1 cellular context compared by ENCODE assay signal in the genomic region with DNA sequence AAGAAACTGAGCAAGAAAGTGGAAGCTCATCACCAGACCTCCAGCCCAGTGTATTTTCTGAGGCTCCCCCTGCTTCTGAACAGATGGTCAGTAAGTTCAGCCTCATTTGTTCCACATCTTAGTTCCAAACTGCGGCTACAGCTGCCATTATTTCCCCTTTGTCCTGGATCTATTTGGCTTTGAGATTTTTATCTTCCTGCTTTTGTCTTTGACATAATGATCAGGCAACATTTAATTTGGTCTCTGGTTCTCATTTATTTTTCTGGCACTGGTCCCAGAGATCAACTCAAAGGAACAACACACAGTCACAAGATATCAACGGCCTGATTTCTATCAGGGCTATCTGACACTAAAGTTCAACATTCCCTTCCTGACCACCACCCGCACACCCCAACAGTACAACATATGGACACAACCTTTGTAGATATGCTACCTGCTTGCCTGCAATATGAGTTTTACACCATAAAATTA.
A peak's percentile ranks its signal among the peaks of the same experiment; 100 is the strongest.
TF ChIP-seq lines count a peak whose summit lies in the region.

No MANE protein-coding gene starts in this region.

TF ChIP-seq in K562, 482 proteins besides CTCF, POLR2A, EP300 and RAD21 (continued from another document):
- TF ChIP-seq, protein P1, sequence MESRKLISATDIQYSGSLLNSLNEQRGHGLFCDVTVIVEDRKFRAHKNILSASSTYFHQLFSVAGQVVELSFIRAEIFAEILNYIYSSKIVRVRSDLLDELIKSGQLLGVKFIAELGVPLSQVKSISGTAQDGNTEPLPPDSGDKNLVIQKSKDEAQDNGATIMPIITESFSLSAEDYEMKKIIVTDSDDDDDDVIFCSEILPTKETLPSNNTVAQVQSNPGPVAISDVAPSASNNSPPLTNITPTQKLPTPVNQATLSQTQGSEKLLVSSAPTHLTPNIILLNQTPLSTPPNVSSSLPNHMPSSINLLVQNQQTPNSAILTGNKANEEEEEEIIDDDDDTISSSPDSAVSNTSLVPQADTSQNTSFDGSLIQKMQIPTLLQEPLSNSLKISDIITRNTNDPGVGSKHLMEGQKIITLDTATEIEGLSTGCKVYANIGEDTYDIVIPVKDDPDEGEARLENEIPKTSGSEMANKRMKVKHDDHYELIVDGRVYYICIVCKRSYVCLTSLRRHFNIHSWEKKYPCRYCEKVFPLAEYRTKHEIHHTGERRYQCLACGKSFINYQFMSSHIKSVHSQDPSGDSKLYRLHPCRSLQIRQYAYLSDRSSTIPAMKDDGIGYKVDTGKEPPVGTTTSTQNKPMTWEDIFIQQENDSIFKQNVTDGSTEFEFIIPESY (CRISPR knock-in tag; IDR thresholded peaks at IDR 0.05): no peak
- TF ChIP-seq NCOR1 (IDR thresholded peaks at IDR 0.05) (peak; percentile 67), SUPT5H (IDR thresholded peaks at IDR 0.05) (no peak), NCOA1 (IDR thresholded peaks at IDR 0.05; ENCODE audit: low read depth) (0 out of 2 replicates have a peak, but pooled peaks have one; percentile 47), SMARCE1 (IDR thresholded peaks at IDR 0.05) (peak; percentile 80; the same call in 1 of the 2 replicates), SAP30 (IDR thresholded peaks at IDR 0.05; ENCODE audit: borderline replicate concordance, insufficient read depth, low read depth, low read length, poor library complexity, severe bottlenecking) (no peak), TRIM24 (IDR thresholded peaks at IDR 0.05) (peak; percentile 38 to 70; a peak in 3 of 4 replicates), ZC3H4 (CRISPR knock-in tag; IDR thresholded peaks at IDR 0.05; ENCODE audit: borderline replicate concordance) (no peak), NR2F6 (CRISPR knock-in tag; IDR thresholded peaks at IDR 0.05) (no peak), KLF16 (IDR thresholded peaks at IDR 0.05) (peak; percentile 71; the same call in 1 of the 2 replicates), MCM2 (IDR thresholded peaks at IDR 0.05; ENCODE audit: low read depth) (no peak), MAFK (IDR thresholded peaks at IDR 0.05; ENCODE audit: low read length) (no peak), SRF (CRISPR knock-in tag; IDR thresholded peaks at IDR 0.05) (no peak), CBX3 (IDR thresholded peaks at IDR 0.05; ENCODE audit: borderline replicate concordance in 1 of 2, low read length in 2 of 2) (no peak), RBBP5 (IDR thresholded peaks at IDR 0.05; ENCODE audit: borderline replicate concordance, insufficient read depth, low read length, poor library complexity, severe bottlenecking) (no peak), CBFA2T2 (conservative IDR thresholded peaks at IDR 0.05) (peak; percentile 52), STAG1 (CRISPR knock-in tag; IDR thresholded peaks at IDR 0.05; ENCODE audit: borderline replicate concordance) (no peak), PYGO2 (tag; IDR thresholded peaks at IDR 0.05) (no peak), NR2C2 (CRISPR knock-in tag; IDR thresholded peaks at IDR 0.05) (no peak), NR2C2 (tag; IDR thresholded peaks at IDR 0.05) (peak; percentile 49), TEAD1 (CRISPR knock-in tag; IDR thresholded peaks at IDR 0.05) (peak in 1 of 2 experiments; percentile 85; a peak in 2 of 4 replicates), ZNF780A (CRISPR knock-in tag; IDR thresholded peaks at IDR 0.05) (no peak), PRPF4 (IDR thresholded peaks at IDR 0.05; ENCODE audit: insufficient read depth, low read depth, low read length, poor library complexity, severe bottlenecking) (no peak), CREM (IDR thresholded peaks at IDR 0.05; ENCODE audit: low read depth) (peak; percentile 17; the same call in 1 of the 2 replicates), ADNP (tag; IDR thresholded peaks at IDR 0.05) (0 out of 2 replicates have a peak, but pooled peaks have one; percentile 52), HNRNPL (IDR thresholded peaks at IDR 0.05; ENCODE audit: low read depth, low read length) (no peak), YBX1 (IDR thresholded peaks at IDR 0.05) (no peak), HES1 (IDR thresholded peaks at IDR 0.05; ENCODE audit: low read depth) (peak; percentile 32; the same call in 1 of the 2 replicates), ARID2 (IDR thresholded peaks at IDR 0.05) (no peak), KAT8 (IDR thresholded peaks at IDR 0.05; ENCODE audit: low read depth) (no peak), MYC (IDR thresholded peaks at IDR 0.05; ENCODE audit: low read depth, low read length) (peak; percentile 11; the same call in 1 of the 2 replicates), MYC (CRISPR knock-in tag; IDR thresholded peaks at IDR 0.05; ENCODE audit: borderline replicate concordance, low read depth) (no peak), YY1 (IDR thresholded peaks at IDR 0.05; ENCODE audit: borderline replicate concordance in 1 of 3, control insufficient read depth in 1 of 3, extremely low read depth in 1 of 3, insufficient read depth in 3 of 3, insufficient read length in 1 of 3, insufficient replicate concordance in 2 of 3, low read depth in 1 of 3, low read length in 2 of 3) (no peak), BDP1 (IDR thresholded peaks at IDR 0.05; ENCODE audit: insufficient read depth, insufficient read length) (no peak), CBFA2T3 (IDR thresholded peaks at IDR 0.05) (peak; percentile 82), CTBP1 (IDR thresholded peaks at IDR 0.05; ENCODE audit: borderline replicate concordance) (peak; percentile 26; the same call in 1 of the 2 replicates), ZNF644 (tag; IDR thresholded peaks at IDR 0.05; ENCODE audit: low read depth) (no peak), JUND (IDR thresholded peaks at IDR 0.05; ENCODE audit: borderline replicate concordance, low read depth, low read length) (peak; percentile 38; the same call in 1 of the 2 replicates), JUND (tag; IDR thresholded peaks at IDR 0.05; ENCODE audit: borderline replicate concordance, low read depth, low read length) (no peak)
- TF ChIP-seq, protein P2, sequence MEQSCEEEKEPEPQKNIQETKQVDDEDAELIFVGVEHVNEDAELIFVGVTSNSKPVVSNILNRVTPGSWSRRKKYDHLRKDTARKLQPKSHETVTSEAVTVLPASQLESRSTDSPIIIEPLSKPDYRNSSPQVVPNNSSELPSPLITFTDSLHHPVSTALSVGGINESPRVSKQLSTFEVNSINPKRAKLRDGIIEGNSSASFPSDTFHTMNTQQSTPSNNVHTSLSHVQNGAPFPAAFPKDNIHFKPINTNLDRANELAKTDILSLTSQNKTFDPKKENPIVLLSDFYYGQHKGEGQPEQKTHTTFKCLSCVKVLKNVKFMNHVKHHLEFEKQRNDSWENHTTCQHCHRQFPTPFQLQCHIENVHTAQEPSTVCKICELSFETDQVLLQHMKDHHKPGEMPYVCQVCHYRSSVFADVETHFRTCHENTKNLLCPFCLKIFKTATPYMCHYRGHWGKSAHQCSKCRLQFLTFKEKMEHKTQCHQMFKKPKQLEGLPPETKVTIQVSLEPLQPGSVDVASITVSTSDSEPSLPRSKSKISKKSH (CRISPR knock-in tag; IDR thresholded peaks at IDR 0.05): no peak
- TF ChIP-seq, protein P3, sequence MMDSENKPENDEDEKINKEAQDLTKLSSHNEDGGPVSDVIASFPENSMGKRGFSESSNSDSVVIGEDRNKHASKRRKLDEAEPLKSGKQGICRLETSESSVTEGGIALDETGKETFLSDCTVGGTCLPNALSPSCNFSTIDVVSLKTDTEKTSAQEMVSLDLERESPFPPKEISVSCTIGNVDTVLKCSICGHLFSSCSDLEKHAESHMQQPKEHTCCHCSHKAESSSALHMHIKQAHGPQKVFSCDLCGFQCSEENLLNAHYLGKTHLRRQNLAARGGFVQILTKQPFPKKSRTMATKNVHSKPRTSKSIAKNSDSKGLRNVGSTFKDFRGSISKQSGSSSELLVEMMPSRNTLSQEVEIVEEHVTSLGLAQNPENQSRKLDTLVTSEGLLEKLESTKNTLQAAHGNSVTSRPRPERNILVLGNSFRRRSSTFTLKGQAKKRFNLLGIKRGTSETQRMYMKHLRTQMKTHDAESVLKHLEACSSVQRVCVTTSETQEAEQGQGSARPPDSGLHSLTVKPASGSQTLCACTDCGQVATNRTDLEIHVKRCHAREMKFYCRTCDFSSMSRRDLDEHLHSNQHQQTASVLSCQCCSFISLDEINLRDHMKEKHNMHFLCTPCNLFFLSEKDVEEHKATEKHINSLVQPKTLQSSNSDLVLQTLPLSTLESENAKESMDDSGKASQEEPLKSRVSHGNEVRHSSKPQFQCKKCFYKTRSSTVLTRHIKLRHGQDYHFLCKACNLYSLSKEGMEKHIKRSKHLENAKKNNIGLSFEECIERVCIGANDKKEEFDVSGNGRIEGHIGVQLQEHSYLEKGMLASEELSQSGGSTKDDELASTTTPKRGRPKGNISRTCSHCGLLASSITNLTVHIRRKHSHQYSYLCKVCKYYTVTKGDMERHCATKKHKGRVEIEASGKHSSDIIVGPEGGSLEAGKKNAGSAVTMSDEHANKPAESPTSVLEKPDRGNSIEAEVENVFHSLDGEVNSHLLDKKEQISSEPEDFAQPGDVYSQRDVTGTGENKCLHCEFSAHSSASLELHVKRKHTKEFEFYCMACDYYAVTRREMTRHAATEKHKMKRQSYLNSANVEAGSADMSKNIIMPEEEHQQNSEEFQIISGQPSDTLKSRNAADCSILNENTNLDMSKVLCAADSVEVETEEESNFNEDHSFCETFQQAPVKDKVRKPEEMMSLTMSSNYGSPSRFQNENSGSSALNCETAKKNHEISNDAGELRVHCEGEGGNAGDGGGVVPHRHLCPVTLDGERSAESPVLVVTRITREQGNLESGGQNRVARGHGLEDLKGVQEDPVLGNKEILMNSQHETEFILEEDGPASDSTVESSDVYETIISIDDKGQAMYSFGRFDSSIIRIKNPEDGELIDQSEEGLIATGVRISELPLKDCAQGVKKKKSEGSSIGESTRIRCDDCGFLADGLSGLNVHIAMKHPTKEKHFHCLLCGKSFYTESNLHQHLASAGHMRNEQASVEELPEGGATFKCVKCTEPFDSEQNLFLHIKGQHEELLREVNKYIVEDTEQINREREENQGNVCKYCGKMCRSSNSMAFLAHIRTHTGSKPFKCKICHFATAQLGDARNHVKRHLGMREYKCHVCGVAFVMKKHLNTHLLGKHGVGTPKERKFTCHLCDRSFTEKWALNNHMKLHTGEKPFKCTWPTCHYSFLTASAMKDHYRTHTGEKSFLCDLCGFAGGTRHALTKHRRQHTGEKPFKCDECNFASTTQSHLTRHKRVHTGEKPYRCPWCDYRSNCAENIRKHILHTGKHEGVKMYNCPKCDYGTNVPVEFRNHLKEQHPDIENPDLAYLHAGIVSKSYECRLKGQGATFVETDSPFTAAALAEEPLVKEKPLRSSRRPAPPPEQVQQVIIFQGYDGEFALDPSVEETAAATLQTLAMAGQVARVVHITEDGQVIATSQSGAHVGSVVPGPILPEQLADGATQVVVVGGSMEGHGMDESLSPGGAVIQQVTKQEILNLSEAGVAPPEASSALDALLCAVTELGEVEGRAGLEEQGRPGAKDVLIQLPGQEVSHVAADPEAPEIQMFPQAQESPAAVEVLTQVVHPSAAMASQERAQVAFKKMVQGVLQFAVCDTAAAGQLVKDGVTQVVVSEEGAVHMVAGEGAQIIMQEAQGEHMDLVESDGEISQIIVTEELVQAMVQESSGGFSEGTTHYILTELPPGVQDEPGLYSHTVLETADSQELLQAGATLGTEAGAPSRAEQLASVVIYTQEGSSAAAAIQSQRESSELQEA (IDR thresholded peaks at IDR 0.05; ENCODE audit: low read depth): no peak
- TF ChIP-seq, protein P4, sequence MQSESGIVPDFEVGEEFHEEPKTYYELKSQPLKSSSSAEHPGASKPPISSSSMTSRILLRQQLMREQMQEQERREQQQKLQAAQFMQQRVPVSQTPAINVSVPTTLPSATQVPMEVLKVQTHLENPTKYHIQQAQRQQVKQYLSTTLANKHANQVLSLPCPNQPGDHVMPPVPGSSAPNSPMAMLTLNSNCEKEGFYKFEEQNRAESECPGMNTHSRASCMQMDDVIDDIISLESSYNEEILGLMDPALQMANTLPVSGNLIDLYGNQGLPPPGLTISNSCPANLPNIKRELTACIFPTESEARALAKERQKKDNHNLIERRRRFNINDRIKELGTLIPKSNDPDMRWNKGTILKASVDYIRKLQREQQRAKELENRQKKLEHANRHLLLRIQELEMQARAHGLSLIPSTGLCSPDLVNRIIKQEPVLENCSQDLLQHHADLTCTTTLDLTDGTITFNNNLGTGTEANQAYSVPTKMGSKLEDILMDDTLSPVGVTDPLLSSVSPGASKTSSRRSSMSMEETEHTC (IDR thresholded peaks at IDR 0.05): peak; percentile 79; the same call in 1 of the 2 replicates
